13 cellular contexts compared by ENCODE assay signal in genomic region chr11:97683733-97684132, GRCh38.
DNase-seq lines count a peak whose midpoint lies in the region; ATAC-seq, FAIRE-seq and TF ChIP-seq lines count a peak whose summit lies in the region.
"Had no signal": no experiment of that assay in that cellular context is flagged by ENCODE, and none has a peak within 500 bp of the region (broad histone marks: within the 10 kb centered on the region; RNA-seq: fewer than 3 reads in every experiment).

No MANE protein-coding gene starts in this region.

- DNase-seq in SHP77 (lab: John Stamatoyannopoulos, UW) (peak; percentile 1 to 7), SHP77 treated with DMSO at 0.1 percent for 48 hours (lab: John Stamatoyannopoulos, UW) (no peak), M059J (ENCODE audit: low read depth) (peak; percentile 47), K562 (ENCODE audit: extremely low read depth in 1 of 4, low spot score in 3 of 4) (peak; percentile 7 to 32 (median 18)), retinal pigment epithelial cell (ENCODE audit: low read depth) (no peak)
- no peak for DNase-seq in activated CD8-positive, alpha-beta memory T cell treated with anti-CD3 and anti-CD28 coated beads, Interleukin-2, amount 50 U/mL, for 4 hours
- no peak for DNase-seq in activated CD4-positive, alpha-beta T cell treated with anti-CD3 and anti-CD28 coated beads, Interleukin-2, amount 50 U/mL, for 48 hours
- DNase-seq: EL; NCI-H2227 treated with DMSO at 0.1 percent for 48 hours; stimulated activated CD8-positive, alpha-beta memory T cell treated with anti-CD3 and anti-CD28 coated beads, Interleukin-4, amount 100 ng/mL, for 48 hours; T-cell had no signal

- H2AFZ ChIP-seq in K562 (ENCODE audit: low read depth, low read length) = peak overlapping the region; percentile 85

- no peaks in the 10 kb centered on the region for H3K4me1 ChIP-seq in K562 (replicated peaks in 1 of 2; ENCODE audit: control insufficient read depth in 2 of 2, insufficient read depth in 2 of 2, low read length in 2 of 2)

- no peak overlapping the region; the same call in 1 of the 2 replicates for H3K4me2 ChIP-seq in K562 (ENCODE audit: insufficient read depth, low read length)

- no peak for TF ChIP-seq POLR2A in K562 (conservative IDR thresholded peaks at IDR 0.05)

- H4K20me1 ChIP-seq in K562 (replicated peaks; ENCODE audit: control insufficient read depth, insufficient read depth, low read length) = no peaks in the 10 kb centered on the region

- 17% methylated on average over 2 of the region's 2 CpGs for WGBS in K562 (ENCODE audit: insufficient coverage, low coverage, missing lambda C conversion rate)

- TF ChIP-seq RAD21 in K562 (CRISPR knock-in tag; conservative IDR thresholded peaks at IDR 0.05 in 1 of 2, IDR thresholded peaks at IDR 0.05 in 1 of 2) = no peak

- BruUV-seq in K562 (replicated peaks; lab: Mats Ljungman, UMichigan) = no TSS peak

- H3K27ac ChIP-seq in K562 (ENCODE audit: extremely low read depth, low read depth, low read length) = no peak overlapping the region

- POLR2A ChIA-PET in K562 (lab: Yijun Ruan, JAX) = no interaction called here

- no peaks in the 10 kb centered on the region for H3K27me3 ChIP-seq in K562 (ENCODE audit: control insufficient read depth in 2 of 2, insufficient read depth in 2 of 2, low read length in 2 of 2)

- H3K79me2 ChIP-seq in K562 (ENCODE audit: control insufficient read depth, insufficient read depth, low read length) = no peaks in the 10 kb centered on the region

- intact Hi-C loops in K562 (cut with micrococcal nuclease) = no loop called here

- H3K36me3 ChIP-seq in K562 (ENCODE audit: control insufficient read depth, insufficient read depth, low read length) = no peaks in the 10 kb centered on the region

- peaks cover 3% of the 10 kb centered on the region for H3K9me1 ChIP-seq in K562 (ENCODE audit: control insufficient read depth, insufficient read depth, low read length)

- CTCF ChIA-PET in K562 (lab: Yijun Ruan, JAX; ENCODE audit: low intra/inter-chr PET ratio) = no interaction called here

- H3K9ac ChIP-seq in K562 (ENCODE audit: insufficient read depth in 1 of 2, low read depth in 2 of 2, low read length in 2 of 2) = no peak overlapping the region

- peak; percentile 81 for FAIRE-seq in K562 (lab: Jason Lieb, UNC)
- FAIRE-seq: endometrium had no signal

- H3K9me3 ChIP-seq in K562 (replicated peaks; ENCODE audit: control insufficient read depth, insufficient read depth, low read depth, low read length) = peaks cover 2% of the 10 kb centered on the region

- peak in 2 of 3 experiments; percentile 11 to 49; a peak in 2 of 6 replicates for TF ChIP-seq CTCF in K562 (IDR thresholded peaks at IDR 0.05 in 2 of 3, conservative IDR thresholded peaks at IDR 0.05 in 1 of 3; ENCODE audit: insufficient read depth in 2 of 3, low read depth in 1 of 3, low read length in 3 of 3)
- TF ChIP-seq CTCF in retinal pigment epithelial cell (conservative IDR thresholded peaks at IDR 0.05; ENCODE audit: low read depth, low read length) = peak; percentile 11

- in situ Hi-C loops in K562 (cut with MboI) = no loop called here

- H3K4me3 ChIP-seq in K562 (no peak overlapping the region), retinal pigment epithelial cell (ENCODE audit: low read length) (no peak overlapping the region)

- peak; percentile 93 for ATAC-seq in K562
- no peak for ATAC-seq in HG02884 (IDR thresholded peaks at IDR 0.05; ENCODE audit: unreplicated experiment)
- ATAC-seq: T-cell had no signal

- no peak for TF ChIP-seq EP300 in K562 (IDR thresholded peaks at IDR 0.05; ENCODE audit: low read length)

TF ChIP-seq in K562, 482 proteins besides CTCF, POLR2A, EP300 and RAD21:
- TF ChIP-seq CBX3 (IDR thresholded peaks at IDR 0.05; ENCODE audit: borderline replicate concordance in 1 of 2, low read length in 2 of 2) (0 out of 3 replicates have a peak, but pooled peaks of 1 of the 2 experiments have one; percentile 51), ZNF785 (CRISPR knock-in tag; IDR thresholded peaks at IDR 0.05) (peak; percentile 76), POU5F1 (IDR thresholded peaks at IDR 0.05; ENCODE audit: borderline replicate concordance, low read depth, low read length, partially characterized antibody) (no peak), ZNF263 (CRISPR knock-in tag; IDR thresholded peaks at IDR 0.05; ENCODE audit: borderline replicate concordance) (peak; percentile 75), NCOA2 (IDR thresholded peaks at IDR 0.05; ENCODE audit: partially characterized antibody in 2 of 2) (peak in 1 of 2 experiments; percentile 71)

Comparison
In these comparisons a context has a peak if more than half of its experiments do, and no peak if none do; other contexts are left out.
1. DNase-seq: peak in SHP77 (2 of 2), M059J (single experiment) and K562 (4 of 4); none in SHP77 treated with DMSO at 0.1 percent for 48 hours (single experiment), retinal pigment epithelial cell (single experiment), activated CD8-positive, alpha-beta memory T cell treated with anti-CD3 and anti-CD28 coated beads, Interleukin-2, amount 50 U/mL, for 4 hours (single experiment) and activated CD4-positive, alpha-beta T cell treated with anti-CD3 and anti-CD28 coated beads, Interleukin-2, amount 50 U/mL, for 48 hours (0 of 2).